22 cellular contexts compared by ENCODE assay signal in the genomic region with DNA sequence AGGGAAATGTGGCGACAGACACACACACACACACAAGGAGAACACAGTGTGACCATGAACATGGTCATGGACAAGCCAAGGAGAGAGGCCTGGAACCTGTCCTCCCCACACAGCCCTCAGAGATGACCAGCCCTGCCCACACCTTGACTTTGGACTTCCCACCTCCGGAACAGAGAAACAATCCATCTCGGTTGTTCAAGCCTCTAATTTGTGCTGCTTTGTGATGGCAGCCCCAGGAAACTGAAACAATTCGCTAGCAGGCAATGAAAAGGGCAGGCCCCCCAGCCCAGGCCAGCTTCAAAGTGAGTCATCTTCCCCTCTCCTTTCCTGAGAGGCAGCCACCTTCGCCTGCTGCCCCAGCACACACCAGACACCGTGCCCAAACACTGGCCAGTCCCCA.
"Had no signal": no experiment of that assay in that cellular context is flagged by ENCODE, and none has a peak within 500 bp of the region (broad histone marks: within the 10 kb centered on the region; RNA-seq: fewer than 3 reads in every experiment).

No MANE protein-coding gene starts in this region.

- H3K4me1 Mint-ChIP-seq: activated naive CD8-positive, alpha-beta T cell treated with anti-CD3 and anti-CD28 coated beads for 36 hours had no signal

- H3K27ac Mint-ChIP-seq: activated CD4-positive, alpha-beta memory T cell treated with anti-CD3 and anti-CD28 coated beads for 36 hours; activated naive CD8-positive, alpha-beta T cell treated with anti-CD3 and anti-CD28 coated beads for 36 hours; mesothelial cell of epicardium; nephron progenitor cell; T-cell had no signal

- H3K27ac ChIP-seq: body of pancreas, gastroesophageal sphincter, heart right ventricle, left ventricle myocardium inferior, ovary, SK-N-MC, stomach, testis, upper lobe of right lung had no signal

- H3K36me3 ChIP-seq: gastroesophageal sphincter, heart right ventricle, left ventricle myocardium inferior, ovary, stomach, upper lobe of right lung had no signal

- ATAC-seq: body of pancreas, gastroesophageal sphincter, heart right ventricle, T-cell, upper lobe of right lung had no signal

- H3K4me3 ChIP-seq: body of pancreas, gastroesophageal sphincter, heart right ventricle, left ventricle myocardium inferior, ovary, SK-N-MC, stomach, testis, upper lobe of right lung had no signal

- H3K4me1 ChIP-seq: upper lobe of right lung had no signal

- H3K9me3 ChIP-seq: body of pancreas, gastroesophageal sphincter, ovary, stomach, testis, upper lobe of right lung had no signal

- H3K9me3 Mint-ChIP-seq: activated CD4-positive, alpha-beta memory T cell treated with anti-CD3 and anti-CD28 coated beads for 36 hours; activated naive CD8-positive, alpha-beta T cell treated with anti-CD3 and anti-CD28 coated beads for 36 hours; mesothelial cell of epicardium; nephron progenitor cell; T-cell had no signal

- DNase-seq: activated CD4-positive, alpha-beta memory T cell treated with anti-CD3 and anti-CD28 coated beads for 36 hours; activated CD8-positive, alpha-beta memory T cell treated with anti-CD3 and anti-CD28 coated beads, Interleukin-2, amount 50 U/mL, for 4 hours; activated gamma-delta T cell; activated naive CD8-positive, alpha-beta T cell treated with anti-CD3 and anti-CD28 coated beads for 36 hours; amygdala; body of pancreas; central memory CD4-positive, alpha-beta T cell; cortex of kidney; erythroblast; heart right ventricle; left ventricle myocardium inferior; nephron progenitor cell; ovary; stimulated activated CD4-positive, alpha-beta T cell treated with anti-CD3 and anti-CD28 coated beads, Interleukin-1b, Interleukin-23, amount 100 ng/mL, for 48 hours; stomach; T-cell; T1000; testis; upper lobe of right lung had no signal

- H3K4me3 Mint-ChIP-seq: activated CD4-positive, alpha-beta memory T cell treated with anti-CD3 and anti-CD28 coated beads for 36 hours; activated naive CD8-positive, alpha-beta T cell treated with anti-CD3 and anti-CD28 coated beads for 36 hours; mesothelial cell of epicardium; nephron progenitor cell had no signal

- H3K27me3 ChIP-seq: body of pancreas, ovary, testis had no signal

- H3K36me3 Mint-ChIP-seq: activated CD4-positive, alpha-beta memory T cell treated with anti-CD3 and anti-CD28 coated beads for 36 hours; activated naive CD8-positive, alpha-beta T cell treated with anti-CD3 and anti-CD28 coated beads for 36 hours; mesothelial cell of epicardium; T-cell had no signal
